13 cellular contexts compared by ENCODE assay signal in genomic region chr12:24661657-24662096, GRCh38.
DNase-seq lines count a peak whose midpoint lies in the region; ATAC-seq and TF ChIP-seq lines count a peak whose summit lies in the region.
"Had no signal": no experiment of that assay in that cellular context is flagged by ENCODE, and none has a peak within 500 bp of the region (broad histone marks: within the 10 kb centered on the region; RNA-seq: fewer than 3 reads in every experiment).

No MANE protein-coding gene starts in this region.

- H3K4me2 ChIP-seq in MM.1S (ENCODE audit: low read depth, low read length) = no peak overlapping the region

- no peaks in the 10 kb centered on the region for H4K20me1 ChIP-seq in MM.1S (ENCODE audit: insufficient read depth, low read length)

- H3K27ac Mint-ChIP-seq in naive thymus-derived CD4-positive, alpha-beta T cell = no peak overlapping the region

- no peaks in the 10 kb centered on the region for H3K4me1 Mint-ChIP-seq in naive thymus-derived CD4-positive, alpha-beta T cell

- H3K36me3 Mint-ChIP-seq in naive thymus-derived CD4-positive, alpha-beta T cell = no peaks in the 10 kb centered on the region

- H3K79me2 ChIP-seq in MM.1S (ENCODE audit: low read length) = no peaks in the 10 kb centered on the region

- intact Hi-C loops in naive thymus-derived CD4-positive, alpha-beta T cell (cut with micrococcal nuclease) = no loop called here

- no peaks in the 10 kb centered on the region for H3K9me2 ChIP-seq in MM.1S (replicated peaks; ENCODE audit: insufficient read depth, low read length)

- no peak overlapping the region for H2AFZ ChIP-seq in MM.1S (ENCODE audit: low read length)

- no peaks in the 10 kb centered on the region for H3F3A ChIP-seq in MM.1S (ENCODE audit: insufficient read depth, low read length)

- no peak overlapping the region for H3K27ac ChIP-seq in naive thymus-derived CD4-positive, alpha-beta T cell (ENCODE audit: low read depth, low read length)
- H3K27ac ChIP-seq in MM.1S (ENCODE audit: low read length) = no peak overlapping the region

- H3K27me3 ChIP-seq in naive thymus-derived CD4-positive, alpha-beta T cell (ENCODE audit: control insufficient read depth in 2 of 2, insufficient read depth in 2 of 2, low read length in 2 of 2) = no peaks in the 10 kb centered on the region
- no peaks in the 10 kb centered on the region for H3K27me3 ChIP-seq in MM.1S (replicated peaks; ENCODE audit: insufficient read depth, low read length)

- TF ChIP-seq CTCF in MM.1S (IDR thresholded peaks at IDR 0.05; ENCODE audit: low read length) = no peak

- H3K9ac ChIP-seq in MM.1S (ENCODE audit: low read length) = no peak overlapping the region

- H3K9me3 ChIP-seq in naive thymus-derived CD4-positive, alpha-beta T cell (ENCODE audit: control insufficient read depth in 2 of 3, low read length in 3 of 3) = no peaks in the 10 kb centered on the region
- H3K9me3 ChIP-seq in MM.1S (replicated peaks; ENCODE audit: insufficient read depth, low read length) = no peaks in the 10 kb centered on the region

- H3K4me3 Mint-ChIP-seq in naive thymus-derived CD4-positive, alpha-beta T cell = no peak overlapping the region
- H3K4me3 Mint-ChIP-seq: activated T-cell treated with anti-CD3 and anti-CD28 coated beads, Interleukin-2, amount 50 U/mL, for 4 hours had no signal

- peaks cover 0 to 6% (median 0%) of the 10 kb centered on the region in 11 donors for H3K9me3 Mint-ChIP-seq in naive thymus-derived CD4-positive, alpha-beta T cell
- H3K9me3 Mint-ChIP-seq: activated T-cell treated with anti-CD3 and anti-CD28 coated beads, Interleukin-2, amount 50 U/mL, for 4 hours had no signal

- no peaks in the 10 kb centered on the region for H3K36me3 ChIP-seq in naive thymus-derived CD4-positive, alpha-beta T cell (ENCODE audit: control insufficient read depth in 2 of 3, insufficient read depth in 3 of 3, low read length in 3 of 3)
- H3K36me3 ChIP-seq in MM.1S (replicated peaks; ENCODE audit: insufficient read depth, low read length) = no peaks in the 10 kb centered on the region

- H3K4me3 ChIP-seq in naive thymus-derived CD4-positive, alpha-beta T cell (ENCODE audit: low read length) = no peak overlapping the region
- no peak overlapping the region for H3K4me3 ChIP-seq in MM.1S (ENCODE audit: low read length)

- CTCF ChIA-PET in naive thymus-derived CD4-positive, alpha-beta T cell (lab: Charles Lee) = no interaction called here

- ATAC-seq in esophagus mucosa (peak; percentile 22), HG03039 (IDR thresholded peaks at IDR 0.05; ENCODE audit: unreplicated experiment) (no peak)
- peak; percentile 80 for ATAC-seq in naive thymus-derived CD4-positive, alpha-beta T cell
- ATAC-seq: activated T-cell treated with anti-CD3 and anti-CD28 coated beads, Interleukin-2, amount 50 U/mL, for 4 hours had no signal

- POLR2A ChIA-PET in naive thymus-derived CD4-positive, alpha-beta T cell (lab: Charles Lee) = no interaction called here

- peaks cover 0 to 10% (median 0%) of the 10 kb centered on the region in 5 donors for H3K27me3 Mint-ChIP-seq in naive thymus-derived CD4-positive, alpha-beta T cell

- DNase-seq in Ammon's horn (ENCODE audit: low spot score) (peak; percentile 30), NCI-H226 (peak; percentile 83), GDM1 (lab: John Stamatoyannopoulos, UW) (no peak), DMS153 treated with DMSO at 0.1 percent for 48 hours (lab: John Stamatoyannopoulos, UW; ENCODE audit: unreplicated experiment) (no peak), MM.1S (no peak)
- peak in 1 of 9 donors; percentile 10 for DNase-seq in naive thymus-derived CD4-positive, alpha-beta T cell
- DNase-seq: activated T-cell treated with anti-CD3 and anti-CD28 coated beads, Interleukin-2, amount 50 U/mL, for 4 hours; Caco-2; effector memory CD4-positive, alpha-beta T cell; stimulated activated CD4-positive, alpha-beta T cell treated with anti-CD3 and anti-CD28 coated beads, Interleukin-12 subunit alpha, Interleukin-12 subunit beta, amount 100 ng/mL, for 4 hours; T-helper 2 cell had no signal

- no peaks in the 10 kb centered on the region for H3K4me1 ChIP-seq in naive thymus-derived CD4-positive, alpha-beta T cell (ENCODE audit: control insufficient read depth in 2 of 2, insufficient read depth in 2 of 2, low read length in 2 of 2)
- no peaks in the 10 kb centered on the region for H3K4me1 ChIP-seq in MM.1S (ENCODE audit: low read length)
- H3K4me1 ChIP-seq: Caco-2 had no signal

Comparison
In these comparisons a context has a peak if more than half of its experiments do, and no peak if none do; other contexts are left out.
1. DNase-seq: peak in Ammon's horn (single experiment) and NCI-H226 (single experiment); none in GDM1 (single experiment), DMS153 treated with DMSO at 0.1 percent for 48 hours (single experiment) and MM.1S (single experiment).